Comparison of ENCODE assay signal across 2 cellular contexts in the genomic region with DNA sequence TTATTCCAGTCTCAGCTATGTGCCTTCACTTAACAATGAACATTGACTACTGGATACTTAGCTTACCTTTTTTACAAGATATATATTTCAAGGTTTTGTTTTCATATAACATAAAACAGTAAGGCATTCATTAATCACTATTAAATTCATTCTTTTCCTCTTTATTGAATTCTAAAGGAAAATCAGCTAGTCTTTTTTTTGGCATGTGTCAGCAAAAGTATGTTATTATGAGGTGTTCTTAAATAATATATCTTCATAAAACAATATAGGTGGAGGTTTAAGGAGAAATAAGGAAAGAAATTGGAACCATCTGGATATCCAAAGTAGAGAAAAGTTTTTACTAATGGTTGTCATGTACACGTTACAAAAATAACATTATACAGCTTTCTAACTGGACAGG.
TF ChIP-seq lines count a peak whose summit lies in the region.

No MANE protein-coding gene starts in this region.

TF ChIP-seq in A549, 52 proteins besides CTCF, POLR2A, EP300 and RAD21 (continued from another document):
- TF ChIP-seq MAFK (IDR thresholded peaks at IDR 0.05; ENCODE audit: partially characterized antibody), result peak; percentile 29
- TF ChIP-seq, protein P1, sequence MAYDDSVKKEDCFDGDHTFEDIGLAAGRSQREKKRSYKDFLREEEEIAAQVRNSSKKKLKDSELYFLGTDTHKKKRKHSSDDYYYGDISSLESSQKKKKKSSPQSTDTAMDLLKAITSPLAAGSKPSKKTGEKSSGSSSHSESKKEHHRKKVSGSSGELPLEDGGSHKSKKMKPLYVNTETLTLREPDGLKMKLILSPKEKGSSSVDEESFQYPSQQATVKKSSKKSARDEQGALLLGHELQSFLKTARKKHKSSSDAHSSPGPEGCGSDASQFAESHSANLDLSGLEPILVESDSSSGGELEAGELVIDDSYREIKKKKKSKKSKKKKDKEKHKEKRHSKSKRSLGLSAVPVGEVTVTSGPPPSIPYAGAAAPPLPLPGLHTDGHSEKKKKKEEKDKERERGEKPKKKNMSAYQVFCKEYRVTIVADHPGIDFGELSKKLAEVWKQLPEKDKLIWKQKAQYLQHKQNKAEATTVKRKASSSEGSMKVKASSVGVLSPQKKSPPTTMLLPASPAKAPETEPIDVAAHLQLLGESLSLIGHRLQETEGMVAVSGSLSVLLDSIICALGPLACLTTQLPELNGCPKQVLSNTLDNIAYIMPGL (CRISPR knock-in tag; IDR thresholded peaks at IDR 0.05; ENCODE audit: borderline replicate concordance), result no peak

TF ChIP-seq in IMR-90, 13 proteins besides CTCF, POLR2A, EP300 and RAD21 (continued from another document):
- no peak for TF ChIP-seq FOS (IDR thresholded peaks at IDR 0.05; ENCODE audit: low read depth, low read length)
